In genomic region chr9:127402401-127403090, GRCh38 we compare ENCODE assay signal across 3 cellular contexts.
A peak's percentile ranks its signal among the peaks of the same experiment; 100 is the strongest.
TF ChIP-seq lines count a peak whose summit lies in the region.

No MANE protein-coding gene starts in this region.

TF ChIP-seq in A549, 52 proteins besides CTCF, POLR2A, EP300 and RAD21:
- TF ChIP-seq EHF (CRISPR knock-in tag; IDR thresholded peaks at IDR 0.05) (no peak), ZFP36 (IDR thresholded peaks at IDR 0.05; ENCODE audit: borderline replicate concordance, partially characterized antibody) (no peak), REST (IDR thresholded peaks at IDR 0.05) (no peak), MAFK (IDR thresholded peaks at IDR 0.05; ENCODE audit: partially characterized antibody) (peak; percentile 86), CEBPB (IDR thresholded peaks at IDR 0.05) (no peak), TFCP2L1 (CRISPR knock-in tag; IDR thresholded peaks at IDR 0.05) (no peak), MAZ (IDR thresholded peaks at IDR 0.05; ENCODE audit: borderline replicate concordance, low read depth, low read length) (no peak), E2F6 (IDR thresholded peaks at IDR 0.05; ENCODE audit: borderline replicate concordance, low read depth) (no peak), KDM5A (IDR thresholded peaks at IDR 0.05) (no peak)

TF ChIP-seq in IMR-90, 13 proteins besides CTCF, POLR2A, EP300 and RAD21:
- peak; percentile 85 for TF ChIP-seq MAFK (IDR thresholded peaks at IDR 0.05; ENCODE audit: low read depth, low read length)
- no peak for TF ChIP-seq ELK1 (IDR thresholded peaks at IDR 0.05; ENCODE audit: borderline replicate concordance, low read depth, low read length)
- no peak for TF ChIP-seq USF2 (IDR thresholded peaks at IDR 0.05; ENCODE audit: low read depth, low read length)
- no peak for TF ChIP-seq CEBPB (IDR thresholded peaks at IDR 0.05; ENCODE audit: low read depth, low read length)
- TF ChIP-seq RCOR1 (IDR thresholded peaks at IDR 0.05; ENCODE audit: insufficient replicate concordance, low read length), result no peak
- no peak for TF ChIP-seq CHD1 (IDR thresholded peaks at IDR 0.05; ENCODE audit: low read depth, low read length)
- no peak for TF ChIP-seq MAZ (IDR thresholded peaks at IDR 0.05; ENCODE audit: borderline replicate concordance, low read depth, low read length)

TF ChIP-seq in H1, 55 proteins besides CTCF, POLR2A, EP300 and RAD21:
- TF ChIP-seq RXRA (IDR thresholded peaks at IDR 0.05; ENCODE audit: insufficient read depth, low read depth, low read length), result no peak
- TF ChIP-seq MAFK (IDR thresholded peaks at IDR 0.05; ENCODE audit: low read depth, low read length), result peak; percentile 60; the same call in 1 of the 2 replicates
